9 cellular contexts compared by ENCODE assay signal in genomic region chr2:32135409-32135808, GRCh38.
DNase-seq lines count a peak whose midpoint lies in the region; ATAC-seq and TF ChIP-seq lines count a peak whose summit lies in the region.
"Had no signal": no experiment of that assay in that cellular context is flagged by ENCODE, and none has a peak within 500 bp of the region (broad histone marks: within the 10 kb centered on the region; RNA-seq: fewer than 3 reads in every experiment).

No MANE protein-coding gene starts in this region.

- H3K4me3 Mint-ChIP-seq in stimulated activated effector memory CD8-positive, alpha-beta T cell treated with anti-CD3 and anti-CD28 coated beads, Interleukin-12 subunit alpha, Interleukin-12 subunit beta, amount 100 ng/mL, for 72 hours: no peak overlapping the region
- H3K4me3 Mint-ChIP-seq: natural killer cell had no signal

- H3K36me3 Mint-ChIP-seq in stimulated activated effector memory CD8-positive, alpha-beta T cell treated with anti-CD3 and anti-CD28 coated beads, Interleukin-12 subunit alpha, Interleukin-12 subunit beta, amount 100 ng/mL, for 72 hours: peaks cover 51% of the 10 kb centered on the region

- peak overlapping the region; percentile 48 for H3K27ac Mint-ChIP-seq in stimulated activated effector memory CD8-positive, alpha-beta T cell treated with anti-CD3 and anti-CD28 coated beads, Interleukin-12 subunit alpha, Interleukin-12 subunit beta, amount 100 ng/mL, for 72 hours
- H3K27ac Mint-ChIP-seq: natural killer cell had no signal

- no peak for ATAC-seq in stimulated activated effector memory CD8-positive, alpha-beta T cell treated with anti-CD3 and anti-CD28 coated beads, Interleukin-12 subunit alpha, Interleukin-12 subunit beta, amount 100 ng/mL, for 72 hours

- no peaks in the 10 kb centered on the region for H3K4me1 Mint-ChIP-seq in stimulated activated effector memory CD8-positive, alpha-beta T cell treated with anti-CD3 and anti-CD28 coated beads, Interleukin-12 subunit alpha, Interleukin-12 subunit beta, amount 100 ng/mL, for 72 hours

- no peak overlapping the region for H3K4me3 ChIP-seq in AG10803 (ENCODE audit: low read length)

- DNase-seq in AG10803 (ENCODE audit: low read depth) (peak; percentile 78), GM13976 (ENCODE audit: low spot score) (peak; percentile 41), RPMI8226 (peak; percentile 20), fibroblast of the conjunctiva (ENCODE audit: low read depth) (peak; percentile 27), putamen (ENCODE audit: low spot score) (no peak), DMS79 treated with DMSO at 0.1 percent for 48 hours (lab: John Stamatoyannopoulos, UW) (no peak)
- DNase-seq in stimulated activated effector memory CD8-positive, alpha-beta T cell treated with anti-CD3 and anti-CD28 coated beads, Interleukin-12 subunit alpha, Interleukin-12 subunit beta, amount 100 ng/mL, for 72 hours (ENCODE audit: low spot score in 2 of 2): no peak
- no peak for DNase-seq in activated CD4-positive, alpha-beta T cell treated with anti-CD3 and anti-CD28 coated beads, Interleukin-2, amount 50 U/mL, for 1 hour
- DNase-seq: natural killer cell had no signal

- peak; percentile 42 for TF ChIP-seq CTCF in AG10803 (conservative IDR thresholded peaks at IDR 0.05; ENCODE audit: low read length)
- TF ChIP-seq CTCF in GM13976 (IDR thresholded peaks at IDR 0.05; ENCODE audit: borderline replicate concordance, control extremely low read depth, extremely low read depth, insufficient read depth, missing control alignments): no peak

- no peaks in the 10 kb centered on the region for H3K9me3 Mint-ChIP-seq in stimulated activated effector memory CD8-positive, alpha-beta T cell treated with anti-CD3 and anti-CD28 coated beads, Interleukin-12 subunit alpha, Interleukin-12 subunit beta, amount 100 ng/mL, for 72 hours
- H3K9me3 Mint-ChIP-seq: natural killer cell had no signal

- in situ Hi-C loops in GM13976 (cut with MboI; ENCODE audit: low sequenced_read_pairs, unreplicated experiment): no loop called here

Comparison
In these comparisons a context has a peak if more than half of its experiments do, and no peak if none do; other contexts are left out.
1. DNase-seq: peak in AG10803 (single experiment), GM13976 (single experiment), RPMI8226 (single experiment) and fibroblast of the conjunctiva (single experiment); none in stimulated activated effector memory CD8-positive, alpha-beta T cell treated with anti-CD3 and anti-CD28 coated beads, Interleukin-12 subunit alpha, Interleukin-12 subunit beta, amount 100 ng/mL, for 72 hours (0 of 2), putamen (single experiment), activated CD4-positive, alpha-beta T cell treated with anti-CD3 and anti-CD28 coated beads, Interleukin-2, amount 50 U/mL, for 1 hour (single experiment) and DMS79 treated with DMSO at 0.1 percent for 48 hours (single experiment).